In the genomic region with DNA sequence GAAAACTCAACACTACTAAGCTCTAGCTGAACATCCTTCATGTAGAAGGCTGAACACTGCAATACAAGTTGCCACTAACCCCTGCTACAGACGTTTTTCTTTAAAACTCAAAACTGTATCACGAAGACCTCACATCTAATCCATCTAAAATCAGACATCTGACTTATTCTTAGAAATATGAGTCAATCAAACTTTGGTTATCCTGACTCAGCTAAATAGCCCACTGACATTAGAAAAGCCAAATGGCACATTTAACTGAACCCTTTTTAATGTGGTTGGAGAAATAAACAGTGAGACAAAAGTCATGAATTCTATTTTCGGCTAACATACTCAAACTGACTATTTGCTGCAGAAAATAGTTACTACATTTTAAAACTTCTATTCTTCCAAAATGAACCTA, we compare ENCODE assay signal across 18 cellular contexts. TPM values are rescaled to one million over a fixed set of nuclear protein-coding genes. Genes with fewer than 3 reads are reported as not detected.
DNase-seq lines count a peak whose midpoint lies in the region; ATAC-seq and TF ChIP-seq lines count a peak whose summit lies in the region.
"Had no signal": no experiment of that assay in that cellular context is flagged by ENCODE, and none has a peak within 500 bp of the region (broad histone marks: within the 10 kb centered on the region; RNA-seq: fewer than 3 reads in every experiment).

No MANE protein-coding gene starts in this region.

- no peaks in the 10 kb centered on the region for H3K9me3 Mint-ChIP-seq in natural killer cell treated with Interleukin-12 subunit alpha and Interleukin-12 subunit beta and Interleukin-15 and Interleukin-18, amount 100 ng/mL, for 72 hours
- H3K9me3 Mint-ChIP-seq: activated T-helper 2 cell treated with anti-CD3 and anti-CD28 coated beads, Interferon-gamma antibody, Interleukin-2, Interleukin-4, amounts not matched to agents 10 μg/mL and 5 μg/mL and 100 μg/mL, durations not matched to agents 14 hours and 24 hours and 36 hours; stimulated activated naive CD8-positive, alpha-beta T cell treated with anti-CD3 and anti-CD28 coated beads, Interleukin-15, Interleukin-2, amounts not matched to agents 100 ng/mL and 50 ng/mL, for 24 hours had no signal

- no peaks in the 10 kb centered on the region for H3K9me3 ChIP-seq in osteoblast (ENCODE audit: low read depth, low read length)
- H3K9me3 ChIP-seq: gastrocnemius medialis, vagina had no signal

- H3K79me2 ChIP-seq in osteoblast (ENCODE audit: insufficient read depth, low read length) = peaks cover 48% of the 10 kb centered on the region

- TF ChIP-seq CTCF in 22Rv1 (IDR thresholded peaks at IDR 0.05) (no peak), brain microvascular endothelial cell (IDR thresholded peaks at IDR 0.05; ENCODE audit: low read depth, low read length, missing control alignments) (no peak), osteoblast (IDR thresholded peaks at IDR 0.05; ENCODE audit: extremely low read depth, low read depth, low read length) (no peak)

- POLR2A ChIA-PET in HEK293T (lab: Yijun Ruan, JAX) = interaction anchor here (0.7 to 2.4 kb wide), 3 partner anchors 31 to 130 kb away, joined by 3 to 11 read pairs (median 3); a partner anchor contains a TSS

- H3K4me3 ChIP-seq in brain microvascular endothelial cell (ENCODE audit: low read depth, low read length) (no peak overlapping the region), osteoblast (ENCODE audit: insufficient read depth, low read length) (no peak overlapping the region)
- H3K4me3 ChIP-seq: coronary artery, lung, vagina had no signal

- H2AFZ ChIP-seq in osteoblast (ENCODE audit: low read length) = peak overlapping the region; percentile 14

- H3K4me1 ChIP-seq in osteoblast (ENCODE audit: insufficient read depth, low read length) = peaks cover 41% of the 10 kb centered on the region

- peak overlapping the region; percentile 58; the same call in 1 of the 2 replicates for H3K27ac ChIP-seq in 22Rv1
- H3K27ac ChIP-seq in brain microvascular endothelial cell = peak overlapping the region; percentile 3
- peak overlapping the region; percentile 79 for H3K27ac ChIP-seq in osteoblast (ENCODE audit: low read depth, low read length)
- H3K27ac ChIP-seq: vagina had no signal

- H3K4me3 Mint-ChIP-seq in natural killer cell treated with Interleukin-12 subunit alpha and Interleukin-12 subunit beta and Interleukin-15 and Interleukin-18, amount 100 ng/mL, for 72 hours = no peak overlapping the region
- H3K4me3 Mint-ChIP-seq: nephron progenitor cell; stimulated activated naive CD8-positive, alpha-beta T cell treated with anti-CD3 and anti-CD28 coated beads, Interleukin-15, Interleukin-2, amounts not matched to agents 100 ng/mL and 50 ng/mL, for 24 hours had no signal

- peak overlapping the region; percentile 54 for H3K4me2 ChIP-seq in osteoblast (ENCODE audit: insufficient read depth, low read length)

- peaks cover 12% of the 10 kb centered on the region for H3K36me3 ChIP-seq in brain microvascular endothelial cell (replicated peaks)
- H3K36me3 ChIP-seq in osteoblast (ENCODE audit: insufficient read depth, low read length) = peaks cover 2% of the 10 kb centered on the region
- H3K36me3 ChIP-seq: vagina had no signal

- H3K27me3 ChIP-seq in brain microvascular endothelial cell (replicated peaks) (no peaks in the 10 kb centered on the region), osteoblast (ENCODE audit: insufficient read depth, low read length) (no peaks in the 10 kb centered on the region)
- H3K27me3 ChIP-seq: gastrocnemius medialis, vagina had no signal

- no peak for DNase-seq in HEK293T (ENCODE audit: extremely low spot score)
- DNase-seq in brain microvascular endothelial cell = no peak
- no peak for DNase-seq in osteoblast (ENCODE audit: insufficient read length, low spot score, missing footprints)
- no peak for DNase-seq in NCI-H524 (lab: John Stamatoyannopoulos, UW)
- DNase-seq in natural killer cell treated with Interleukin-12 subunit alpha and Interleukin-12 subunit beta and Interleukin-15 and Interleukin-18, amount 100 ng/mL, for 72 hours (ENCODE audit: low spot score) = no peak
- no peak for DNase-seq in NCI-H1694 treated with DMSO at 0.1 percent for 48 hours (lab: John Stamatoyannopoulos, UW)
- DNase-seq in AML-193 (lab: John Stamatoyannopoulos, UW) = no peak
- DNase-seq: gastrocnemius medialis, NCI-H146, nephron progenitor cell, SHP77 treated with DMSO at 0.1 percent for 48 hours had no signal

- H3K4me1 Mint-ChIP-seq in natural killer cell treated with Interleukin-12 subunit alpha and Interleukin-12 subunit beta and Interleukin-15 and Interleukin-18, amount 100 ng/mL, for 72 hours (ENCODE audit: low read depth in 2 of 2) = no peaks in the 10 kb centered on the region

- ATAC-seq in natural killer cell treated with Interleukin-12 subunit alpha and Interleukin-12 subunit beta and Interleukin-15 and Interleukin-18, amount 100 ng/mL, for 72 hours = no peak

- H3K27me3 Mint-ChIP-seq in natural killer cell treated with Interleukin-12 subunit alpha and Interleukin-12 subunit beta and Interleukin-15 and Interleukin-18, amount 100 ng/mL, for 72 hours = no peaks in the 10 kb centered on the region
- H3K27me3 Mint-ChIP-seq: stimulated activated naive CD8-positive, alpha-beta T cell treated with anti-CD3 and anti-CD28 coated beads, Interleukin-15, Interleukin-2, amounts not matched to agents 100 ng/mL and 50 ng/mL, for 24 hours had no signal

- CTCF ChIA-PET in HEK293T (lab: Yijun Ruan, JAX) = interaction anchor here (1.1 to 1.5 kb wide), 2 partner anchors 17 to 76 kb away, joined by 4 to 5 read pairs; no protein-coding TSS in a partner anchor

- H3K36me3 Mint-ChIP-seq in natural killer cell treated with Interleukin-12 subunit alpha and Interleukin-12 subunit beta and Interleukin-15 and Interleukin-18, amount 100 ng/mL, for 72 hours = no peaks in the 10 kb centered on the region

- no peaks in the 10 kb centered on the region for H4K20me1 ChIP-seq in osteoblast (ENCODE audit: insufficient read depth, low read length)

- in situ Hi-C loops in brain microvascular endothelial cell (cut with HindIII; ENCODE audit: low pct_ligation_motif_present, low sequenced_read_pairs) = no loop called here

- H3K27ac Mint-ChIP-seq in natural killer cell treated with Interleukin-12 subunit alpha and Interleukin-12 subunit beta and Interleukin-15 and Interleukin-18, amount 100 ng/mL, for 72 hours = no peak overlapping the region
- H3K27ac Mint-ChIP-seq: activated T-helper 2 cell treated with anti-CD3 and anti-CD28 coated beads, Interferon-gamma antibody, Interleukin-2, Interleukin-4, amounts not matched to agents 10 μg/mL and 5 μg/mL and 100 μg/mL, durations not matched to agents 14 hours and 24 hours and 36 hours; nephron progenitor cell; stimulated activated naive CD8-positive, alpha-beta T cell treated with anti-CD3 and anti-CD28 coated beads, Interleukin-15, Interleukin-2, amounts not matched to agents 100 ng/mL and 50 ng/mL, for 24 hours had no signal

TF ChIP-seq in HEK293T, 16 proteins besides CTCF, POLR2A, EP300 and RAD21:
- TF ChIP-seq, protein P1, sequence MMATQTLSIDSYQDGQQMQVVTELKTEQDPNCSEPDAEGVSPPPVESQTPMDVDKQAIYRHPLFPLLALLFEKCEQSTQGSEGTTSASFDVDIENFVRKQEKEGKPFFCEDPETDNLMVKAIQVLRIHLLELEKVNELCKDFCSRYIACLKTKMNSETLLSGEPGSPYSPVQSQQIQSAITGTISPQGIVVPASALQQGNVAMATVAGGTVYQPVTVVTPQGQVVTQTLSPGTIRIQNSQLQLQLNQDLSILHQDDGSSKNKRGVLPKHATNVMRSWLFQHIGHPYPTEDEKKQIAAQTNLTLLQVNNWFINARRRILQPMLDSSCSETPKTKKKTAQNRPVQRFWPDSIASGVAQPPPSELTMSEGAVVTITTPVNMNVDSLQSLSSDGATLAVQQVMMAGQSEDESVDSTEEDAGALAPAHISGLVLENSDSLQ (IDR thresholded peaks at IDR 0.05) = peak; percentile 6; the same call in 1 of the 2 replicates
- TF ChIP-seq TARDBP (IDR thresholded peaks at IDR 0.05) = no peak

RNA-seq across cellular contexts. Expression of a gene that starts 35.6 kb away (rescaled TPM):
- total RNA-seq in osteoblast = 54.3 and 65.1 TPM in 2 replicates
- not detected for total RNA-seq in natural killer cell treated with Interleukin-12 subunit alpha and Interleukin-12 subunit beta and Interleukin-15 and Interleukin-18, amount 100 ng/mL, for 72 hours
- total RNA-seq: activated T-helper 2 cell treated with anti-CD3 and anti-CD28 coated beads, Interferon-gamma antibody, Interleukin-2, Interleukin-4, amounts not matched to agents 10 μg/mL and 5 μg/mL and 100 μg/mL, durations not matched to agents 14 hours and 24 hours and 36 hours; T-helper 2 cell treated with Interferon-gamma antibody and Interleukin-4, amounts not matched to agents 100 ng/mL and 5 ng/mL, for 36 hours had no signal

Comparison
In these comparisons a context has a peak if more than half of its experiments do, and no peak if none do; other contexts are left out.
1. H3K27ac ChIP-seq: peak in every context shown above with its lines; median percentile 79 in osteoblast; 58 in 22Rv1; 3 in brain microvascular endothelial cell.
2. RNA of a gene that starts 35.6 kb away (total RNA-seq): 54.3 to 65.1 TPM in osteoblast; not detected in natural killer cell treated with Interleukin-12 subunit alpha and Interleukin-12 subunit beta and Interleukin-15 and Interleukin-18, amount 100 ng/mL, for 72 hours; every median in the first group is over 10 times any median in the second.